34 cellular contexts compared by ENCODE assay signal in genomic region chr5:83993803-83994202, GRCh38.
"Had no signal": no experiment of that assay in that cellular context is flagged by ENCODE, and none has a peak within 500 bp of the region (broad histone marks: within the 10 kb centered on the region; RNA-seq: fewer than 3 reads in every experiment).

No MANE protein-coding gene starts in this region.

- H3K9me3 Mint-ChIP-seq: activated CD4-positive, alpha-beta T cell treated with anti-CD3 and anti-CD28 coated beads, Interleukin-2, amount 10 ng/mL, durations not matched to agents 24 days and 14 days had no signal

- H3K4me3 Mint-ChIP-seq: activated CD4-positive, alpha-beta T cell treated with anti-CD3 and anti-CD28 coated beads, Interleukin-2, amount 10 ng/mL, durations not matched to agents 24 days and 14 days; activated CD8-positive, alpha-beta T cell treated with anti-CD3 and anti-CD28 coated beads for 36 hours; activated naive CD8-positive, alpha-beta T cell treated with anti-CD3 and anti-CD28 coated beads for 36 hours; activated T-cell treated with anti-CD3 and anti-CD28 coated beads, Interleukin-2, amount 50 U/mL, for 72 hours; activated T-helper 17 cell treated with anti-CD3 and anti-CD28 coated beads, Interleukin-2, amount 50 U/mL, for 72 hours had no signal

- H3K4me1 ChIP-seq: ascending aorta had no signal

- H3K4me3 ChIP-seq: ascending aorta, MG63, PC-9 had no signal

- H3K36me3 Mint-ChIP-seq: activated naive CD8-positive, alpha-beta T cell treated with anti-CD3 and anti-CD28 coated beads for 36 hours had no signal

- H3K27me3 Mint-ChIP-seq: activated CD4-positive, alpha-beta T cell treated with anti-CD3 and anti-CD28 coated beads, Interleukin-2, amount 10 ng/mL, durations not matched to agents 24 days and 14 days; activated CD8-positive, alpha-beta T cell treated with anti-CD3 and anti-CD28 coated beads for 36 hours; activated naive CD8-positive, alpha-beta T cell treated with anti-CD3 and anti-CD28 coated beads for 36 hours; activated T-helper 17 cell treated with anti-CD3 and anti-CD28 coated beads, Interleukin-2, amount 50 U/mL, for 72 hours had no signal

- DNase-seq: activated CD4-positive, alpha-beta T cell treated with anti-CD3 and anti-CD28 coated beads, Interleukin-2, amount 10 ng/mL, durations not matched to agents 24 days and 14 days; activated CD4-positive, alpha-beta T cell treated with anti-CD3 and anti-CD28 coated beads, Interleukin-2, amount 50 U/mL, for 4 hours; activated CD8-positive, alpha-beta T cell treated with anti-CD3 and anti-CD28 coated beads for 36 hours; activated effector memory CD4-positive, alpha-beta T cell treated with anti-CD3 and anti-CD28 coated beads, Interleukin-2, amount 50 U/mL, for 16 hours; activated naive CD4-positive, alpha-beta T cell; activated naive CD4-positive, alpha-beta T cell treated with anti-CD3 and anti-CD28 coated beads, Interleukin-2, amount 50 U/mL, for 16 hours; activated naive CD8-positive, alpha-beta T cell treated with anti-CD3 and anti-CD28 coated beads for 36 hours; activated T-cell treated with anti-CD3 and anti-CD28 coated beads, Interleukin-2, amount 50 U/mL, for 1 hour; activated T-cell treated with anti-CD3 and anti-CD28 coated beads, Interleukin-2, amount 50 U/mL, for 72 hours; amygdala; brain microvascular endothelial cell; central memory CD4-positive, alpha-beta T cell; Kasumi-1; KG1; MG63; NCI-H1048; NCI-H1436 treated with DMSO at 0.1 percent for 48 hours; NCI-H1694 treated with DMSO at 0.1 percent for 48 hours; NCI-H2029; NCI-H510A; NCI-H526; NCI-H748 treated with DMSO at 0.1 percent for 48 hours; NK-92 treated with Interleukin-12 subunit alpha and Interleukin-12 subunit beta, amount 100 ng/mL, for 24 hours; PC-9; SIG-M5; T-helper 1 cell; T-helper 2 cell; T-helper 9 cell had no signal

- H3K27ac Mint-ChIP-seq: activated CD4-positive, alpha-beta T cell treated with anti-CD3 and anti-CD28 coated beads, Interleukin-2, amount 10 ng/mL, durations not matched to agents 24 days and 14 days; activated CD8-positive, alpha-beta T cell treated with anti-CD3 and anti-CD28 coated beads for 36 hours; activated naive CD8-positive, alpha-beta T cell treated with anti-CD3 and anti-CD28 coated beads for 36 hours; activated T-cell treated with anti-CD3 and anti-CD28 coated beads, Interleukin-2, amount 50 U/mL, for 72 hours; activated T-helper 17 cell treated with anti-CD3 and anti-CD28 coated beads, Interleukin-2, amount 50 U/mL, for 72 hours had no signal

- H3K36me3 ChIP-seq: ascending aorta, brain microvascular endothelial cell, MG63 had no signal

- H3K4me2 ChIP-seq: PC-9 had no signal

- H2AFZ ChIP-seq: PC-9 had no signal

- H3K4me1 Mint-ChIP-seq: activated CD4-positive, alpha-beta T cell treated with anti-CD3 and anti-CD28 coated beads, Interleukin-2, amount 10 ng/mL, durations not matched to agents 24 days and 14 days; activated naive CD8-positive, alpha-beta T cell treated with anti-CD3 and anti-CD28 coated beads for 36 hours; activated T-helper 17 cell treated with anti-CD3 and anti-CD28 coated beads, Interleukin-2, amount 50 U/mL, for 72 hours had no signal

- ATAC-seq: activated CD8-positive, alpha-beta T cell treated with anti-CD3 and anti-CD28 coated beads for 36 hours; activated T-cell treated with anti-CD3 and anti-CD28 coated beads, Interleukin-2, amount 50 U/mL, for 72 hours; activated T-helper 17 cell treated with anti-CD3 and anti-CD28 coated beads, Interleukin-2, amount 50 U/mL, for 72 hours; Right ventricle myocardium inferior; SK-N-SH treated with all-trans-retinoic acid at 6 μM for 48 hours had no signal

- H3K27ac ChIP-seq: ascending aorta, brain microvascular endothelial cell, PC-9, RWPE1, VCaP had no signal

- H3K9me3 ChIP-seq: ascending aorta, MG63 had no signal

- H3K27me3 ChIP-seq: ascending aorta, brain microvascular endothelial cell, MG63 had no signal
